ENCODE assay signal across 1 cellular context in the genomic region with DNA sequence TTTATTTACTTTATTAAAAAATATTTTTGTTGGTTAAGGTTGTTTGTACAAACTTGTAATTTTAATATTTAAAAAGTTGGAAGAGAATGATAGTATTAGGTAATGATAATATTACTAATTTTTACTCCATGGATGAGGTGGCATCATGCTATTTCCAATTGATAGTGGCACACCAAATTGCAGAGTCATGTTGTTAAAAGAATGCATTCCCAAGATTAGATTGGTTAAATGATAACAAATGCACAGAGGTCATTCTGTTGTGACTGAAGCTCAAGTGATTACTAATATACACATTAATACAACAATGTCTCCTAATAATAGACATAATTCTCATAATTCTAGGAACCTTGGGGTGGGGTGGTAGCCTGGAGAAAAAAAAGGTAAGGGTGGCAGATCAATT.
TF ChIP-seq lines count a peak whose summit lies in the region.

No MANE protein-coding gene starts in this region.

TF ChIP-seq in HCT116, 20 proteins besides CTCF, POLR2A, EP300 and RAD21:
- TF ChIP-seq JUND (IDR thresholded peaks at IDR 0.05) (no peak), YY1 (IDR thresholded peaks at IDR 0.05; ENCODE audit: extremely low read depth, insufficient replicate concordance, low read depth, low read length) (no peak), EZH2phosphoT487 (IDR thresholded peaks at IDR 0.05; ENCODE audit: borderline replicate concordance) (no peak), CEBPB (IDR thresholded peaks at IDR 0.05; ENCODE audit: low read depth) (no peak), POLR2AphosphoS5 (IDR thresholded peaks at IDR 0.05; ENCODE audit: low read depth, low read length) (no peak), SRF (IDR thresholded peaks at IDR 0.05; ENCODE audit: low read depth) (no peak), ZFX (IDR thresholded peaks at IDR 0.05) (no peak), FOSL1 (IDR thresholded peaks at IDR 0.05; ENCODE audit: low read depth) (no peak), ELF1 (IDR thresholded peaks at IDR 0.05; ENCODE audit: borderline replicate concordance, low read depth) (no peak), EGR1 (IDR thresholded peaks at IDR 0.05; ENCODE audit: low read depth) (no peak), TCF7L2 (IDR thresholded peaks at IDR 0.05; ENCODE audit: borderline replicate concordance, extremely low read depth, insufficient read depth, insufficient read length) (no peak), SIN3A (IDR thresholded peaks at IDR 0.05; ENCODE audit: low read depth) (no peak)
- TF ChIP-seq, protein P1, sequence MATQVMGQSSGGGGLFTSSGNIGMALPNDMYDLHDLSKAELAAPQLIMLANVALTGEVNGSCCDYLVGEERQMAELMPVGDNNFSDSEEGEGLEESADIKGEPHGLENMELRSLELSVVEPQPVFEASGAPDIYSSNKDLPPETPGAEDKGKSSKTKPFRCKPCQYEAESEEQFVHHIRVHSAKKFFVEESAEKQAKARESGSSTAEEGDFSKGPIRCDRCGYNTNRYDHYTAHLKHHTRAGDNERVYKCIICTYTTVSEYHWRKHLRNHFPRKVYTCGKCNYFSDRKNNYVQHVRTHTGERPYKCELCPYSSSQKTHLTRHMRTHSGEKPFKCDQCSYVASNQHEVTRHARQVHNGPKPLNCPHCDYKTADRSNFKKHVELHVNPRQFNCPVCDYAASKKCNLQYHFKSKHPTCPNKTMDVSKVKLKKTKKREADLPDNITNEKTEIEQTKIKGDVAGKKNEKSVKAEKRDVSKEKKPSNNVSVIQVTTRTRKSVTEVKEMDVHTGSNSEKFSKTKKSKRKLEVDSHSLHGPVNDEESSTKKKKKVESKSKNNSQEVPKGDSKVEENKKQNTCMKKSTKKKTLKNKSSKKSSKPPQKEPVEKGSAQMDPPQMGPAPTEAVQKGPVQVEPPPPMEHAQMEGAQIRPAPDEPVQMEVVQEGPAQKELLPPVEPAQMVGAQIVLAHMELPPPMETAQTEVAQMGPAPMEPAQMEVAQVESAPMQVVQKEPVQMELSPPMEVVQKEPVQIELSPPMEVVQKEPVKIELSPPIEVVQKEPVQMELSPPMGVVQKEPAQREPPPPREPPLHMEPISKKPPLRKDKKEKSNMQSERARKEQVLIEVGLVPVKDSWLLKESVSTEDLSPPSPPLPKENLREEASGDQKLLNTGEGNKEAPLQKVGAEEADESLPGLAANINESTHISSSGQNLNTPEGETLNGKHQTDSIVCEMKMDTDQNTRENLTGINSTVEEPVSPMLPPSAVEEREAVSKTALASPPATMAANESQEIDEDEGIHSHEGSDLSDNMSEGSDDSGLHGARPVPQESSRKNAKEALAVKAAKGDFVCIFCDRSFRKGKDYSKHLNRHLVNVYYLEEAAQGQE (IDR thresholded peaks at IDR 0.05; ENCODE audit: low read depth): no peak
- TF ChIP-seq, protein P2, sequence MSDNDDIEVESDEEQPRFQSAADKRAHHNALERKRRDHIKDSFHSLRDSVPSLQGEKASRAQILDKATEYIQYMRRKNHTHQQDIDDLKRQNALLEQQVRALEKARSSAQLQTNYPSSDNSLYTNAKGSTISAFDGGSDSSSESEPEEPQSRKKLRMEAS (IDR thresholded peaks at IDR 0.05): no peak
- TF ChIP-seq, protein P3, sequence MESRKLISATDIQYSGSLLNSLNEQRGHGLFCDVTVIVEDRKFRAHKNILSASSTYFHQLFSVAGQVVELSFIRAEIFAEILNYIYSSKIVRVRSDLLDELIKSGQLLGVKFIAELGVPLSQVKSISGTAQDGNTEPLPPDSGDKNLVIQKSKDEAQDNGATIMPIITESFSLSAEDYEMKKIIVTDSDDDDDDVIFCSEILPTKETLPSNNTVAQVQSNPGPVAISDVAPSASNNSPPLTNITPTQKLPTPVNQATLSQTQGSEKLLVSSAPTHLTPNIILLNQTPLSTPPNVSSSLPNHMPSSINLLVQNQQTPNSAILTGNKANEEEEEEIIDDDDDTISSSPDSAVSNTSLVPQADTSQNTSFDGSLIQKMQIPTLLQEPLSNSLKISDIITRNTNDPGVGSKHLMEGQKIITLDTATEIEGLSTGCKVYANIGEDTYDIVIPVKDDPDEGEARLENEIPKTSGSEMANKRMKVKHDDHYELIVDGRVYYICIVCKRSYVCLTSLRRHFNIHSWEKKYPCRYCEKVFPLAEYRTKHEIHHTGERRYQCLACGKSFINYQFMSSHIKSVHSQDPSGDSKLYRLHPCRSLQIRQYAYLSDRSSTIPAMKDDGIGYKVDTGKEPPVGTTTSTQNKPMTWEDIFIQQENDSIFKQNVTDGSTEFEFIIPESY (IDR thresholded peaks at IDR 0.05; ENCODE audit: extremely low read depth, insufficient replicate concordance, low read length): no peak
